Comparison of ENCODE assay signal across 2 cellular contexts in the genomic region with DNA sequence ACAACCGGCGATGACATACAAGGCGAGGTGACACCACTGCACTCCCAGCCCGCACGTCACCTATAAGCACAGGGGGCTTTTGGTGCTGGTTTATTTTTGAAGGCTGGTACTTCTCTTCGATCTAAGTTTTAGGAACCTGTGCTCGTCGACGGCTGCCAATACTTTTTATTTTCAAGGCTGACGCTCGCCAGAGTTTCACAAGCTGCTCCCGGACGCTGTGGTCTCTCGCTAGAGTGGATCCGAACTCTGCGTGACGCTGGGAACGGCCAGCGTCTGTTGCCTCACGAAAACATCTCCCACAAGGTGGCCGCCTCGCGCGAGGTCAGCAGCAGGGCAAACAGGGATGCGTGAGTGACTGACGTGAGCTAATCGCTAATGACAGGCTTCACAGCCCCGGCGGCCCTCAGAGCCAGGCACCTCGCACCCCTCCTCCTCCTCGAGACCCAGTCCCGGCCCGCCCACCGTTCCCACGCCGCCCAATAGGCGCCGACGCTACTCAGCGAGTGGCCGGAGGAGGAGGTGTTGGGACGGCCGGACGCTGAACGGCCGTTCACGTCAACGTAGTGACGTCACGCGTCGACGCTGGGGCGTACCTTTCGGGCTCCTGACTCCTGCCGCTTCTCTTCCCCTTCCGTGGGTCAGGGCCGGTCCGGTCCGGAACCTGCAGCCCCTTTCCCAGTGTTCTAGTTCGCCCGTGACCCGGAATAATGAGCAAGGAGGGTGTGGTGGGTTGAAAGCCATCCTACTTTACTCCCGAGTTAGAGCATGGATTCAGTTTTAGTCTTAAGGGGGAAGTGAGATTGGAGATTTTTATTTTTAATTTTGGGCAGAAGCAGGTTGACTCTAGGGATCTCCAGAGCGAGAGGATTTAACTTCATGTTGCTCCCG.
TF ChIP-seq lines count a peak whose summit lies in the region.

CLCN3 (plus strand) TSS at position 621 of the 888 bp plus-strand sequence. CDS start 15,351 bp downstream, outside the sequence.

TF ChIP-seq in HCT116, 20 proteins besides CTCF, POLR2A, EP300 and RAD21 (continued from another document):
- TF ChIP-seq ZBTB33 (IDR thresholded peaks at IDR 0.05; ENCODE audit: extremely low read depth, insufficient replicate concordance, low read length) (peak; percentile 29), FOSL1 (IDR thresholded peaks at IDR 0.05; ENCODE audit: low read depth) (no peak), ZFX (IDR thresholded peaks at IDR 0.05) (no peak), POLR2AphosphoS5 (IDR thresholded peaks at IDR 0.05; ENCODE audit: low read depth, low read length) (peak; percentile 95), CBX3 (IDR thresholded peaks at IDR 0.05; ENCODE audit: low read depth) (no peak), JUND (IDR thresholded peaks at IDR 0.05) (no peak), ZNF274 (IDR thresholded peaks at IDR 0.05; ENCODE audit: low read depth, low read length) (no peak), ELF1 (IDR thresholded peaks at IDR 0.05; ENCODE audit: borderline replicate concordance, low read depth) (no peak), SIN3A (IDR thresholded peaks at IDR 0.05; ENCODE audit: low read depth) (no peak), EZH2 (IDR thresholded peaks at IDR 0.05) (no peak)
- TF ChIP-seq, protein P1, sequence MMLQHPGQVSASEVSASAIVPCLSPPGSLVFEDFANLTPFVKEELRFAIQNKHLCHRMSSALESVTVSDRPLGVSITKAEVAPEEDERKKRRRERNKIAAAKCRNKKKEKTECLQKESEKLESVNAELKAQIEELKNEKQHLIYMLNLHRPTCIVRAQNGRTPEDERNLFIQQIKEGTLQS (IDR thresholded peaks at IDR 0.05), result no peak
- TF ChIP-seq, protein P2, sequence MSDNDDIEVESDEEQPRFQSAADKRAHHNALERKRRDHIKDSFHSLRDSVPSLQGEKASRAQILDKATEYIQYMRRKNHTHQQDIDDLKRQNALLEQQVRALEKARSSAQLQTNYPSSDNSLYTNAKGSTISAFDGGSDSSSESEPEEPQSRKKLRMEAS (IDR thresholded peaks at IDR 0.05), result no peak
- TF ChIP-seq, protein P3, sequence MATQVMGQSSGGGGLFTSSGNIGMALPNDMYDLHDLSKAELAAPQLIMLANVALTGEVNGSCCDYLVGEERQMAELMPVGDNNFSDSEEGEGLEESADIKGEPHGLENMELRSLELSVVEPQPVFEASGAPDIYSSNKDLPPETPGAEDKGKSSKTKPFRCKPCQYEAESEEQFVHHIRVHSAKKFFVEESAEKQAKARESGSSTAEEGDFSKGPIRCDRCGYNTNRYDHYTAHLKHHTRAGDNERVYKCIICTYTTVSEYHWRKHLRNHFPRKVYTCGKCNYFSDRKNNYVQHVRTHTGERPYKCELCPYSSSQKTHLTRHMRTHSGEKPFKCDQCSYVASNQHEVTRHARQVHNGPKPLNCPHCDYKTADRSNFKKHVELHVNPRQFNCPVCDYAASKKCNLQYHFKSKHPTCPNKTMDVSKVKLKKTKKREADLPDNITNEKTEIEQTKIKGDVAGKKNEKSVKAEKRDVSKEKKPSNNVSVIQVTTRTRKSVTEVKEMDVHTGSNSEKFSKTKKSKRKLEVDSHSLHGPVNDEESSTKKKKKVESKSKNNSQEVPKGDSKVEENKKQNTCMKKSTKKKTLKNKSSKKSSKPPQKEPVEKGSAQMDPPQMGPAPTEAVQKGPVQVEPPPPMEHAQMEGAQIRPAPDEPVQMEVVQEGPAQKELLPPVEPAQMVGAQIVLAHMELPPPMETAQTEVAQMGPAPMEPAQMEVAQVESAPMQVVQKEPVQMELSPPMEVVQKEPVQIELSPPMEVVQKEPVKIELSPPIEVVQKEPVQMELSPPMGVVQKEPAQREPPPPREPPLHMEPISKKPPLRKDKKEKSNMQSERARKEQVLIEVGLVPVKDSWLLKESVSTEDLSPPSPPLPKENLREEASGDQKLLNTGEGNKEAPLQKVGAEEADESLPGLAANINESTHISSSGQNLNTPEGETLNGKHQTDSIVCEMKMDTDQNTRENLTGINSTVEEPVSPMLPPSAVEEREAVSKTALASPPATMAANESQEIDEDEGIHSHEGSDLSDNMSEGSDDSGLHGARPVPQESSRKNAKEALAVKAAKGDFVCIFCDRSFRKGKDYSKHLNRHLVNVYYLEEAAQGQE (IDR thresholded peaks at IDR 0.05; ENCODE audit: low read depth), result no peak

TF ChIP-seq in neural cell, 6 proteins besides CTCF, POLR2A, EP300 and RAD21 (continued from another document):
- TF ChIP-seq, protein P3 (IDR thresholded peaks at IDR 0.05; ENCODE audit: borderline replicate concordance), result no peak
- peak; percentile 42 for TF ChIP-seq TAF1 (IDR thresholded peaks at IDR 0.05; ENCODE audit: low read depth)
